8 cellular contexts compared by ENCODE assay signal in the genomic region with DNA sequence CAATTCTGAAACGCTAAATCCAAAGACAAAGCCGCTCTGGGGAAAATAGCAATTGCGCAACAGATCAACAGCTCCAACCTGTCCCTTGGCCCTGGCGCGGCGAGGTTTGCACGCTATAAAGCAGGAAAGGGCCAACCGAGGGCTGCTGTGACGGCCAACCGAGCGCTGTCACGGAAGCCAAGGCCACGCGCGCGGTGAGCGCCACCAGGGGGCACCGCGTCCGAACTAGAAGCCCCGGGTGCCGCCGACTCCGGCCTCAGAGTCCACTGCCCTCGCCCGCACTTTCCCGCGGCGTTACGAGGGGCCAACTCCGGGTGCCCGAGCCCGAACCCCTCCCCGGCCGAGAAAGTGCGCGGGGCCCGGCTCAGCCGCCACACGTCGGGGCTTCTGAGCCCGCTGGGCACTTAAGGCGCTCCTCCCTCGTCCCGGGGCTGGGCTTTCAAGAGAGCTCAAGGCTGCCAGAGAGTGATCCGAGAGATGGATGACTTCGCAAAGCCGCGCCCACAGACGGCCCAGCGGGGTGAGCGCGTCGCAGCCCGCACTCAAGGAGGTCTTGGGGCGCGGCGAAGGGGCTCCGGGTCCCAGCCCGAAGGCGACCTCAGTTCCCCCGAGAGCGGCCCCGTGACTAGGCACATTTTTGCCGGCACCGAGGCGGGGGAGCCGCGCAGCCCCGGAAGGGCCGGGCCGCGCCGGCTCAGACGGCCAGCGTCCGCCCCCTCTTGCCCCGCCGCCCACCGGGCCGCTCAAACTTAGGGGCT. TPM values are rescaled to one million over a fixed set of nuclear protein-coding genes. Genes with fewer than 3 reads are reported as not detected.
A peak's percentile ranks its signal among the peaks of the same experiment; 100 is the strongest.
DNase-seq lines count a peak whose midpoint lies in the region; ATAC-seq and TF ChIP-seq lines count a peak whose summit lies in the region.

No MANE protein-coding gene starts in this region.

- peaks cover 53% of the 10 kb centered on the region for H3K4me1 Mint-ChIP-seq in activated CD4-positive, alpha-beta T cell treated with anti-CD3 and anti-CD28 coated beads, Interleukin-2, amount 10 ng/mL, durations not matched to agents 24 days and 14 days

- peak overlapping the region; percentile 100 for H3K27ac Mint-ChIP-seq in activated CD4-positive, alpha-beta T cell treated with anti-CD3 and anti-CD28 coated beads, Interleukin-2, amount 10 ng/mL, durations not matched to agents 24 days and 14 days

- no peaks in the 10 kb centered on the region for H3K27me3 Mint-ChIP-seq in activated CD4-positive, alpha-beta T cell treated with anti-CD3 and anti-CD28 coated beads, Interleukin-2, amount 10 ng/mL, durations not matched to agents 24 days and 14 days

- peak overlapping the region; percentile 89 for H3K4me3 Mint-ChIP-seq in activated CD4-positive, alpha-beta T cell treated with anti-CD3 and anti-CD28 coated beads, Interleukin-2, amount 10 ng/mL, durations not matched to agents 24 days and 14 days

- H3K9me3 Mint-ChIP-seq in activated CD4-positive, alpha-beta T cell treated with anti-CD3 and anti-CD28 coated beads, Interleukin-2, amount 10 ng/mL, durations not matched to agents 24 days and 14 days, result peaks cover 7% of the 10 kb centered on the region

- TF ChIP-seq CTCF in C4-2B (conservative IDR thresholded peaks at IDR 0.05) (peak; percentile 89), coronary artery (IDR thresholded peaks at IDR 0.05) (peak; percentile 64)

- peaks cover 27% of the 10 kb centered on the region for H3K36me3 Mint-ChIP-seq in activated CD4-positive, alpha-beta T cell treated with anti-CD3 and anti-CD28 coated beads, Interleukin-2, amount 10 ng/mL, durations not matched to agents 24 days and 14 days (ENCODE audit: low read depth)

- ATAC-seq in GM19324 (IDR thresholded peaks at IDR 0.05; ENCODE audit: low FRiP score, unreplicated experiment) (peak; percentile 55), HG03460 (IDR thresholded peaks at IDR 0.05; ENCODE audit: unreplicated experiment) (peak; percentile 46), left lobe of liver (peak; percentile 77)

- peak overlapping the region; percentile 98 for H3K27ac ChIP-seq in C4-2B
- peak overlapping the region; percentile 100 for H3K27ac ChIP-seq in coronary artery

- DNase-seq in NCI-H524 treated with DMSO at 0.1 percent for 48 hours (lab: John Stamatoyannopoulos, UW) (peak; percentile 78), coronary artery (ENCODE audit: low spot score) (peak; percentile 99), left lobe of liver (ENCODE audit: low spot score) (peak; percentile 99)
- DNase-seq in activated CD4-positive, alpha-beta T cell treated with anti-CD3 and anti-CD28 coated beads, Interleukin-2, amount 10 ng/mL, durations not matched to agents 24 days and 14 days, result peak; percentile 99
- DNase-seq in stimulated activated CD4-positive, alpha-beta T cell treated with anti-CD3 and anti-CD28 coated beads, Interleukin-2, amount 100 ng/mL, for 24 hours, result peak; percentile 93 to 95

- H3K4me3 ChIP-seq in coronary artery, result peak overlapping the region; percentile 98

- intact Hi-C loops in activated CD4-positive, alpha-beta T cell treated with anti-CD3 and anti-CD28 coated beads, Interleukin-2, amount 10 ng/mL, durations not matched to agents 24 days and 14 days (cut with micrococcal nuclease), result loop anchor here (1.0 to 10.0 kb wide), 11 partner anchors 10 to 461 kb away; partner anchors contain the start of genes AGPS and HNRNPA3

RNA-seq across cellular contexts. Expression of gene NFE2L2, which starts 0.9 kb away (rescaled TPM):
- total RNA-seq in activated CD4-positive, alpha-beta T cell treated with anti-CD3 and anti-CD28 coated beads, Interleukin-2, amount 10 ng/mL, durations not matched to agents 24 days and 14 days, result 63.5 and 63.7 TPM in 2 replicates
- total RNA-seq in left lobe of liver, result 29.2 TPM

RNA-seq across cellular contexts. Expression of gene HNRNPA3, which starts 51.0 kb away (rescaled TPM):
- total RNA-seq in activated CD4-positive, alpha-beta T cell treated with anti-CD3 and anti-CD28 coated beads, Interleukin-2, amount 10 ng/mL, durations not matched to agents 24 days and 14 days, result 333 and 336 TPM in 2 replicates
- 55.1 TPM for total RNA-seq in left lobe of liver

Comparison
In these comparisons a context has a peak if more than half of its experiments do, and no peak if none do; other contexts are left out.
1. Peak in every context shown above with its lines: DNase-seq, ATAC-seq, H3K4me3 ChIP-seq and H3K27ac ChIP-seq.